Comparison of ENCODE assay signal across 8 cellular contexts in genomic region chr22:49962012-49962750, GRCh38. TPM values are rescaled to one million over a fixed set of nuclear protein-coding genes. Genes with fewer than 3 reads are reported as not detected.
DNase-seq lines count a peak whose midpoint lies in the region; ATAC-seq and TF ChIP-seq lines count a peak whose summit lies in the region.

No MANE protein-coding gene starts in this region.

- ATAC-seq in activated CD8-positive, alpha-beta T cell treated with anti-CD3 and anti-CD28 coated beads, Interleukin-2, amount 10 ng/mL, durations not matched to agents 7 days and 5 days = no peak
- ATAC-seq in GM18858 (IDR thresholded peaks at IDR 0.05; ENCODE audit: unreplicated experiment) = no peak

- peak overlapping the region; percentile 88 for H3K4me3 Mint-ChIP-seq in activated CD8-positive, alpha-beta T cell treated with anti-CD3 and anti-CD28 coated beads, Interleukin-2, amount 10 ng/mL, durations not matched to agents 7 days and 5 days

- no peaks in the 10 kb centered on the region for H3K9me3 ChIP-seq in duodenal mucosa (ENCODE audit: control insufficient read depth in 1 of 2, low read length in 2 of 2)

- H3K4me1 Mint-ChIP-seq in activated CD8-positive, alpha-beta T cell treated with anti-CD3 and anti-CD28 coated beads, Interleukin-2, amount 10 ng/mL, durations not matched to agents 7 days and 5 days (ENCODE audit: low read depth) = peaks cover 36% of the 10 kb centered on the region

- H3K27ac Mint-ChIP-seq in activated CD8-positive, alpha-beta T cell treated with anti-CD3 and anti-CD28 coated beads, Interleukin-2, amount 10 ng/mL, durations not matched to agents 7 days and 5 days = peak overlapping the region; percentile 86

- H3K4me3 ChIP-seq in duodenal mucosa (ENCODE audit: low read depth in 1 of 2, low read length in 2 of 2) (peak overlapping the region; percentile 81 to 89), lower leg skin (ENCODE audit: low read depth, poor library complexity, severe bottlenecking) (peak overlapping the region; percentile 82)

- peaks cover 42 to 48% of the 10 kb centered on the region in 2 donors for H3K4me1 ChIP-seq in duodenal mucosa (ENCODE audit: control insufficient read depth in 1 of 2, insufficient read depth in 2 of 2, low read length in 2 of 2)

- TF ChIP-seq POLR2A in lower leg skin (IDR thresholded peaks at IDR 0.05) = no peak

- peak; percentile 83 for DNase-seq in ACHN
- peak; percentile 89 for DNase-seq in GM20000 (ENCODE audit: low spot score)
- DNase-seq in NCI-H69 (lab: John Stamatoyannopoulos, UW) = peak; percentile 96
- peak; percentile 73 for DNase-seq in activated CD8-positive, alpha-beta T cell treated with anti-CD3 and anti-CD28 coated beads, Interleukin-2, amount 10 ng/mL, durations not matched to agents 7 days and 5 days
- peak; percentile 89 to 98 for DNase-seq in lower leg skin (ENCODE audit: low spot score in 2 of 2)
- peak; percentile 82 to 83 for DNase-seq in stimulated activated CD4-positive, alpha-beta T cell treated with anti-CD3 and anti-CD28 coated beads, Interleukin-2, amount 100 ng/mL, for 48 hours

- POLR2A ChIA-PET in activated CD8-positive, alpha-beta T cell treated with anti-CD3 and anti-CD28 coated beads, Interleukin-2, amount 10 ng/mL, durations not matched to agents 7 days and 5 days (lab: Charles Lee) = interaction anchor here (1.0 to 2.8 kb wide), 6 partner anchors 8 to 68 kb away, joined by 3 to 15 read pairs (median 8); no protein-coding TSS in a partner anchor

- H3K27ac ChIP-seq in duodenal mucosa (ENCODE audit: low read depth, low read length) = peak overlapping the region; percentile 89

- H3K36me3 ChIP-seq in duodenal mucosa (ENCODE audit: control insufficient read depth in 1 of 2, insufficient read depth in 2 of 2, low read length in 2 of 2) = peaks cover 17 to 20% of the 10 kb centered on the region in 2 donors

- peaks cover 30% of the 10 kb centered on the region for H3K36me3 Mint-ChIP-seq in activated CD8-positive, alpha-beta T cell treated with anti-CD3 and anti-CD28 coated beads, Interleukin-2, amount 10 ng/mL, durations not matched to agents 7 days and 5 days (ENCODE audit: low read depth)

- in situ Hi-C loops in ACHN (cut with HindIII; ENCODE audit: low pct_ligation_motif_present, low pct_unique_long_range_greater_than_20kb, low sequenced_read_pairs) = no loop called here

- H3K9me3 Mint-ChIP-seq in activated CD8-positive, alpha-beta T cell treated with anti-CD3 and anti-CD28 coated beads, Interleukin-2, amount 10 ng/mL, durations not matched to agents 7 days and 5 days (ENCODE audit: insufficient read depth) = no peaks in the 10 kb centered on the region

- H3K27me3 Mint-ChIP-seq in activated CD8-positive, alpha-beta T cell treated with anti-CD3 and anti-CD28 coated beads, Interleukin-2, amount 10 ng/mL, durations not matched to agents 7 days and 5 days (ENCODE audit: low read depth) = no peaks in the 10 kb centered on the region

- no peak for TF ChIP-seq CTCF in GM20000 (IDR thresholded peaks at IDR 0.05; ENCODE audit: extremely low read depth, missing control alignments)
- no peak for TF ChIP-seq CTCF in lower leg skin (IDR thresholded peaks at IDR 0.05)

- H3K9ac ChIP-seq in duodenal mucosa (ENCODE audit: low read depth in 1 of 2, low read length in 2 of 2) = peak overlapping the region; percentile 94 to 96

- intact Hi-C loops in lower leg skin (cut with DNase I; ENCODE audit: low total_unique reads) = no loop called here

- 1 to 2% methylated on average over 20 to 40 of the region's 70 CpGs for WGBS in lower leg skin, 2 donors

- H3K27me3 ChIP-seq in duodenal mucosa (ENCODE audit: control insufficient read depth in 1 of 2, insufficient read depth in 2 of 2, low read length in 2 of 2) = no peaks in the 10 kb centered on the region

- CTCF ChIA-PET in activated CD8-positive, alpha-beta T cell treated with anti-CD3 and anti-CD28 coated beads, Interleukin-2, amount 10 ng/mL, durations not matched to agents 7 days and 5 days (lab: Charles Lee) = interaction anchor here (1.0 to 1.5 kb wide), 4 partner anchors 31 to 195 kb away, joined by 3 to 6 read pairs (median 4); no protein-coding TSS in a partner anchor

RNA-seq across cellular contexts. Expression of gene PIM3, which starts 1.6 kb away (rescaled TPM):
- total RNA-seq in activated CD8-positive, alpha-beta T cell treated with anti-CD3 and anti-CD28 coated beads, Interleukin-2, amount 10 ng/mL, durations not matched to agents 7 days and 5 days = 10 to 100 TPM; 45.1 to 45.7 TPM
- 100 to 1,000 TPM; 149 to 181 (median 163) TPM for total RNA-seq in lower leg skin

RNA-seq across cellular contexts. Expression of gene CRELD2, which starts 43.7 kb away (rescaled TPM):
- 10 to 100 TPM; 58.0 to 58.1 TPM for total RNA-seq in activated CD8-positive, alpha-beta T cell treated with anti-CD3 and anti-CD28 coated beads, Interleukin-2, amount 10 ng/mL, durations not matched to agents 7 days and 5 days
- 10 to 100 TPM in 3 of 4 donors, 1 to 10 TPM in 1; 9.1 to 28.0 (median 18.0) TPM for total RNA-seq in lower leg skin

RNA-seq across cellular contexts. Expression of gene ALG12, which starts 43.9 kb away (rescaled TPM):
- 10 to 100 TPM; 16.3 to 17.4 TPM for total RNA-seq in activated CD8-positive, alpha-beta T cell treated with anti-CD3 and anti-CD28 coated beads, Interleukin-2, amount 10 ng/mL, durations not matched to agents 7 days and 5 days
- 10 to 100 TPM in 3 of 4 donors, 1 to 10 TPM in 1; 7.5 to 25.6 (median 16.1) TPM for total RNA-seq in lower leg skin

RNA-seq across cellular contexts. Expression of gene IL17REL, which starts 50.4 kb away (rescaled TPM):
- not detected for total RNA-seq in activated CD8-positive, alpha-beta T cell treated with anti-CD3 and anti-CD28 coated beads, Interleukin-2, amount 10 ng/mL, durations not matched to agents 7 days and 5 days
- total RNA-seq in lower leg skin = not detected
